14 cellular contexts compared by ENCODE assay signal in genomic region chr13:95258619-95259194, GRCh38. TPM values are rescaled to one million over a fixed set of nuclear protein-coding genes. Genes with fewer than 3 reads are reported as not detected.
A peak's percentile ranks its signal among the peaks of the same experiment; 100 is the strongest.
DNase-seq lines count a peak whose midpoint lies in the region; ATAC-seq, FAIRE-seq and TF ChIP-seq lines count a peak whose summit lies in the region.
"Had no signal": no experiment of that assay in that cellular context is flagged by ENCODE, and none has a peak within 500 bp of the region (broad histone marks: within the 10 kb centered on the region; RNA-seq: fewer than 3 reads in every experiment).

No MANE protein-coding gene starts in this region.

- no peaks in the 10 kb centered on the region for H3K27me3 Mint-ChIP-seq in activated naive CD4-positive, alpha-beta T cell treated with anti-CD3 and anti-CD28 coated beads for 36 hours (ENCODE audit: low read depth)

- CTCF ChIA-PET in activated naive CD4-positive, alpha-beta T cell treated with anti-CD3 and anti-CD28 coated beads for 36 hours (lab: Charles Lee) = no interaction called here

- peak overlapping the region in 1 of 2 donors; percentile 65 for H3K27ac ChIP-seq in kidney (ENCODE audit: low read depth in 2 of 2, low read length in 2 of 2)
- H3K27ac ChIP-seq: ovary had no signal

- TF ChIP-seq CTCF in kidney (IDR thresholded peaks at IDR 0.05; ENCODE audit: borderline replicate concordance, extremely low read depth, insufficient read depth) = no peak

- no peak for TF ChIP-seq POLR2A in GM12892 (IDR thresholded peaks at IDR 0.05; ENCODE audit: low read depth, low read length)

- H3K9me3 Mint-ChIP-seq in activated naive CD4-positive, alpha-beta T cell treated with anti-CD3 and anti-CD28 coated beads for 36 hours = no peaks in the 10 kb centered on the region

- peaks cover 24% of the 10 kb centered on the region for H3K36me3 Mint-ChIP-seq in activated naive CD4-positive, alpha-beta T cell treated with anti-CD3 and anti-CD28 coated beads for 36 hours (ENCODE audit: low read depth)

- no peak for FAIRE-seq in kidney (lab: Jason Lieb, UNC)
- no peak for FAIRE-seq in HTR-8/SVneo (lab: Jason Lieb, UNC)
- FAIRE-seq in GM12892 (lab: Jason Lieb, UNC) = no peak
- FAIRE-seq: bronchial epithelial cell, endometrium had no signal

- H3K4me1 Mint-ChIP-seq in activated naive CD4-positive, alpha-beta T cell treated with anti-CD3 and anti-CD28 coated beads for 36 hours (ENCODE audit: low read depth) = no peaks in the 10 kb centered on the region

- H3K4me3 Mint-ChIP-seq in activated naive CD4-positive, alpha-beta T cell treated with anti-CD3 and anti-CD28 coated beads for 36 hours = no peak overlapping the region

- no peak overlapping the region for H3K9ac ChIP-seq in kidney (ENCODE audit: low read length in 2 of 2)

- ATAC-seq in GM18517 (IDR thresholded peaks at IDR 0.05; ENCODE audit: unreplicated experiment) (peak; percentile 70), GM21515 (IDR thresholded peaks at IDR 0.05; ENCODE audit: unreplicated experiment) (peak; percentile 38), HG03159 (IDR thresholded peaks at IDR 0.05; ENCODE audit: unreplicated experiment) (peak; percentile 57)

- H3K27ac Mint-ChIP-seq in activated naive CD4-positive, alpha-beta T cell treated with anti-CD3 and anti-CD28 coated beads for 36 hours = no peak overlapping the region

- H3K4me3 ChIP-seq in kidney (ENCODE audit: low read length in 2 of 2) = no peak overlapping the region
- H3K4me3 ChIP-seq: ovary had no signal

- H3K9me3 ChIP-seq in kidney (ENCODE audit: control insufficient read depth in 1 of 2, low read length in 2 of 2) = peaks cover 0 to 5% of the 10 kb centered on the region in 2 donors
- H3K9me3 ChIP-seq: ovary had no signal

- peaks cover 12 to 21% of the 10 kb centered on the region in 2 donors for H3K4me1 ChIP-seq in kidney (ENCODE audit: control insufficient read depth in 1 of 2, insufficient read depth in 1 of 2, low read depth in 1 of 2, low read length in 2 of 2)

- peak; percentile 80 for DNase-seq in kidney
- DNase-seq in KG1 (lab: John Stamatoyannopoulos, UW) = no peak
- DNase-seq in HTR-8/SVneo (ENCODE audit: insufficient read length, low spot score) = no peak
- DNase-seq in GM12892 (ENCODE audit: insufficient read length) = no peak
- no peak for DNase-seq in activated naive CD4-positive, alpha-beta T cell treated with anti-CD3 and anti-CD28 coated beads for 36 hours
- DNase-seq: activated CD4-positive, alpha-beta T cell treated with anti-CD3 and anti-CD28 coated beads, Interleukin-2, amount 50 U/mL, for 48 hours; EL; mesendoderm; ovary had no signal

- no peaks in the 10 kb centered on the region for H3K36me3 ChIP-seq in kidney (ENCODE audit: control insufficient read depth in 1 of 2, insufficient read depth in 2 of 2, low read length in 2 of 2)
- H3K36me3 ChIP-seq: ovary had no signal

- intact Hi-C loops in kidney (cut with DNase I) = no loop called here
- intact Hi-C loops in activated naive CD4-positive, alpha-beta T cell treated with anti-CD3 and anti-CD28 coated beads for 36 hours (cut with micrococcal nuclease) = no loop called here

RNA-seq across cellular contexts. Expression of gene ABCC4, which starts 42.5 kb away (rescaled TPM):
- 52.4 TPM for total RNA-seq in kidney
- polyA plus RNA-seq in kidney (ENCODE audit: insufficient read depth, low read depth, low replicate concordance) = 11.3 TPM
- 19.5 TPM for polyA plus RNA-seq in GM12892 (2012; ENCODE audit: missing spikeins)
- total RNA-seq in activated naive CD4-positive, alpha-beta T cell treated with anti-CD3 and anti-CD28 coated beads for 36 hours = 1 to 10 TPM; 8.0 to 8.1 TPM
